Comparison of ENCODE assay signal across 17 cellular contexts in genomic region chr6:12171735-12172134, GRCh38.
DNase-seq lines count a peak whose midpoint lies in the region; ATAC-seq and TF ChIP-seq lines count a peak whose summit lies in the region.
"Had no signal": no experiment of that assay in that cellular context is flagged by ENCODE, and none has a peak within 500 bp of the region (broad histone marks: within the 10 kb centered on the region; RNA-seq: fewer than 3 reads in every experiment).

No MANE protein-coding gene starts in this region.

- H3K4me1 Mint-ChIP-seq in WTC11, result peaks cover 37% of the 10 kb centered on the region
- H3K4me1 Mint-ChIP-seq in endodermal cell, result peaks cover 8% of the 10 kb centered on the region
- H3K4me1 Mint-ChIP-seq: B cell had no signal

- H2BK5ac ChIP-seq in neuronal stem cell (ENCODE audit: low read length), result no peak overlapping the region

- no peak overlapping the region for H4K8ac ChIP-seq in neuronal stem cell (ENCODE audit: low read depth, low read length)

- H3K4me3 ChIP-seq in HAP-1, result no peak overlapping the region
- no peak overlapping the region for H3K4me3 ChIP-seq in endodermal cell (ENCODE audit: low read length)
- no peak overlapping the region for H3K4me3 ChIP-seq in neuronal stem cell (ENCODE audit: low read length in 2 of 2)
- H3K4me3 ChIP-seq in dorsolateral prefrontal cortex, result no peak overlapping the region
- H3K4me3 ChIP-seq: BLaER1 treated with 17β-estradiol and CSF1 and Interleukin-3, amounts not matched to agents 10 nM and 100 nM; GM12878 had no signal

- H3K27ac ChIP-seq in endodermal cell (ENCODE audit: low read depth, low read length) (peak overlapping the region; percentile 6), neuronal stem cell (replicated peaks; ENCODE audit: low read length) (no peak overlapping the region), dorsolateral prefrontal cortex (no peak overlapping the region)
- H3K27ac ChIP-seq: BLaER1 treated with 17β-estradiol and CSF1 and Interleukin-3, amounts not matched to agents 10 nM and 100 nM had no signal

- no peak overlapping the region for H2BK15ac ChIP-seq in neuronal stem cell (ENCODE audit: low read length)

- H3K36me3 Mint-ChIP-seq in WTC11 (peaks cover 2% of the 10 kb centered on the region; the same call in 1 of the 2 replicates), endodermal cell (ENCODE audit: low read depth) (no peaks in the 10 kb centered on the region)

- H3K27ac Mint-ChIP-seq in WTC11 (peak overlapping the region; percentile 95), endodermal cell (no peak overlapping the region)
- H3K27ac Mint-ChIP-seq: B cell; CD8-positive, alpha-beta T cell; HFFc6 had no signal

- H3K14ac ChIP-seq in neuronal stem cell (ENCODE audit: low read length), result no peak overlapping the region

- in situ Hi-C loops in HAP-1 (cut with MboI; ENCODE audit: low sequenced_read_pairs), result no loop called here

- no peak overlapping the region for H2AK5ac ChIP-seq in neuronal stem cell (ENCODE audit: low read depth, low read length)

- WGBS in endodermal cell (ENCODE audit: insufficient coverage in 1 of 2, insufficient read length in 1 of 2), 2 experiments, result 86 to 91% methylated on average over 3 to 5 of the region's 5 CpGs
- WGBS in neuronal stem cell (ENCODE audit: extremely low coverage in 2 of 2, insufficient read length in 2 of 2, insufficient replicate concordance in 1 of 2), 2 donors, result no CpG with 5 or more reads among the region's 5 CpGs

- H3K9me3 ChIP-seq in HAP-1 (no peaks in the 10 kb centered on the region), endodermal cell (ENCODE audit: control insufficient read depth, low read length) (no peaks in the 10 kb centered on the region), neuronal stem cell (replicated peaks in 1 of 2; ENCODE audit: control insufficient read depth in 2 of 2, insufficient read depth in 1 of 2, low read depth in 1 of 2, low read length in 2 of 2) (no peaks in the 10 kb centered on the region)

- H3K9me3 Mint-ChIP-seq in WTC11 (peaks cover 3% of the 10 kb centered on the region), endodermal cell (peaks cover 2% of the 10 kb centered on the region)
- H3K9me3 Mint-ChIP-seq: CD8-positive, alpha-beta T cell; HFFc6 had no signal

- H3K18ac ChIP-seq in neuronal stem cell (ENCODE audit: low read length), result no peak overlapping the region

- POLR2A ChIA-PET in WTC11 (lab: Charles Lee), result no interaction called here

- H2BK120ac ChIP-seq in neuronal stem cell (ENCODE audit: low read depth, low read length), result no peak overlapping the region

- H3K36me3 ChIP-seq in HAP-1 (replicated peaks) (no peaks in the 10 kb centered on the region), endodermal cell (ENCODE audit: control insufficient read depth, insufficient read depth, low read length) (no peaks in the 10 kb centered on the region), neuronal stem cell (replicated peaks in 1 of 2; ENCODE audit: control insufficient read depth in 2 of 2, insufficient read depth in 2 of 2, low read length in 2 of 2) (no peaks in the 10 kb centered on the region)
- H3K36me3 ChIP-seq: BLaER1 treated with 17β-estradiol and CSF1 and Interleukin-3, amounts not matched to agents 10 nM and 100 nM had no signal

- no peak overlapping the region for H2BK12ac ChIP-seq in neuronal stem cell (ENCODE audit: low read length)

- peaks cover 17% of the 10 kb centered on the region for H3K4me1 ChIP-seq in HAP-1
- H3K4me1 ChIP-seq in endodermal cell (ENCODE audit: control insufficient read depth, insufficient read depth, low read length), result peaks cover 3% of the 10 kb centered on the region
- peaks cover 0 to 2% of the 10 kb centered on the region in 2 donors for H3K4me1 ChIP-seq in neuronal stem cell (ENCODE audit: control insufficient read depth in 2 of 2, insufficient read depth in 1 of 2, low read depth in 1 of 2, low read length in 2 of 2)

- peak overlapping the region; percentile 48 for H2AFZ ChIP-seq in neuronal stem cell (ENCODE audit: low read length)

- TF ChIP-seq CTCF in WTC11 (IDR thresholded peaks at IDR 0.05), result no peak
- TF ChIP-seq CTCF in endodermal cell (conservative IDR thresholded peaks at IDR 0.05), result no peak
- TF ChIP-seq CTCF in dorsolateral prefrontal cortex (IDR thresholded peaks at IDR 0.05 in 54 of 56, conservative IDR thresholded peaks at IDR 0.05 in 2 of 56; ENCODE audit: low read depth in 1 of 56, partially characterized antibody in 56 of 56), result no peak

- no peak overlapping the region for H3K4me2 ChIP-seq in neuronal stem cell (ENCODE audit: insufficient read depth, low read length, poor library complexity, severe bottlenecking)
- H3K4me2 ChIP-seq: BLaER1 treated with 17β-estradiol and CSF1 and Interleukin-3, amounts not matched to agents 10 nM and 100 nM had no signal

- H4K91ac ChIP-seq in neuronal stem cell (ENCODE audit: low read depth, low read length, poor library complexity), result no peak overlapping the region

- no peaks in the 10 kb centered on the region for H3K27me3 ChIP-seq in HAP-1 (ENCODE audit: low read depth)
- no peaks in the 10 kb centered on the region for H3K27me3 ChIP-seq in endodermal cell (ENCODE audit: control insufficient read depth, insufficient read depth, low read length, poor library complexity, severe bottlenecking)
- no peaks in the 10 kb centered on the region for H3K27me3 ChIP-seq in neuronal stem cell (ENCODE audit: control insufficient read depth in 3 of 3, insufficient read depth in 3 of 3, low read depth in 1 of 3, low read length in 3 of 3)
- H3K27me3 ChIP-seq in dorsolateral prefrontal cortex, result no peaks in the 10 kb centered on the region
- H3K27me3 ChIP-seq: BLaER1 treated with 17β-estradiol and CSF1 and Interleukin-3, amounts not matched to agents 10 nM and 100 nM had no signal

- intact Hi-C loops in dorsolateral prefrontal cortex (cut with DNase I), result no loop called here

- ATAC-seq in WTC11 (peak; percentile 69), GM18519 (IDR thresholded peaks at IDR 0.05; ENCODE audit: low FRiP score, unreplicated experiment) (no peak)
- ATAC-seq: CD8-positive, alpha-beta T cell; GM12878; HCT116 had no signal

- CTCF ChIA-PET in WTC11 (lab: Charles Lee), result interaction anchor here (1.1 to 1.3 kb wide), 3 partner anchors 117 to 434 kb away, joined by 3 read pairs; partner anchors contain the start of gene EDN1

- H3K4ac ChIP-seq in neuronal stem cell (ENCODE audit: low read length), result no peak overlapping the region

- H3K79me1 ChIP-seq in neuronal stem cell (ENCODE audit: low read depth, low read length), result no peaks in the 10 kb centered on the region

- no peak overlapping the region for H3K4me3 Mint-ChIP-seq in WTC11
- H3K4me3 Mint-ChIP-seq in endodermal cell, result no peak overlapping the region
- H3K4me3 Mint-ChIP-seq: B cell; CD8-positive, alpha-beta T cell; HFFc6 had no signal

- H3K9ac ChIP-seq in endodermal cell (ENCODE audit: extremely low read depth, low read length, poor library complexity, severe bottlenecking) (no peak overlapping the region), neuronal stem cell (ENCODE audit: low read depth, low read length, poor library complexity) (no peak overlapping the region)
- H3K9ac ChIP-seq: BLaER1 treated with 17β-estradiol and CSF1 and Interleukin-3, amounts not matched to agents 10 nM and 100 nM had no signal

- DNase-seq in HAP-1 (ENCODE audit: low spot score in 2 of 2) (peak; percentile 41 to 82), WTC11 (ENCODE audit: low spot score) (no peak), endodermal cell (no peak), neuronal stem cell (ENCODE audit: low spot score) (no peak), dorsolateral prefrontal cortex (no peak), NCI-H187 (lab: John Stamatoyannopoulos, UW) (no peak)
- DNase-seq: Calu3; CD8-positive, alpha-beta T cell; DMS53; DND-41; EL; HFFc6 had no signal

- H3K27me3 Mint-ChIP-seq in WTC11 (ENCODE audit: low read depth) (no peaks in the 10 kb centered on the region), endodermal cell (ENCODE audit: insufficient read depth) (no peaks in the 10 kb centered on the region)
- H3K27me3 Mint-ChIP-seq: B cell had no signal

- no peak overlapping the region for H3K23ac ChIP-seq in neuronal stem cell (ENCODE audit: low read depth, low read length, poor library complexity)

TF ChIP-seq in WTC11, 78 proteins besides CTCF, POLR2A, EP300 and RAD21:
- no peak for TF ChIP-seq IRF2 (CRISPR knock-in tag; IDR thresholded peaks at IDR 0.05; ENCODE audit: borderline replicate concordance, low read depth)
- no peak for TF ChIP-seq ZNF263 (CRISPR knock-in tag; IDR thresholded peaks at IDR 0.05; ENCODE audit: low read depth)
- TF ChIP-seq TEAD4 (CRISPR knock-in tag; IDR thresholded peaks at IDR 0.05), result no peak
- no peak for TF ChIP-seq CBFB (CRISPR knock-in tag; IDR thresholded peaks at IDR 0.05; ENCODE audit: low read depth)
- no peak for TF ChIP-seq ZNF423 (CRISPR knock-in tag; IDR thresholded peaks at IDR 0.05)
- TF ChIP-seq ELF4 (CRISPR knock-in tag; IDR thresholded peaks at IDR 0.05; ENCODE audit: low read depth), result no peak
- TF ChIP-seq SOX15 (CRISPR knock-in tag; IDR thresholded peaks at IDR 0.05), result no peak
- no peak for TF ChIP-seq HMGA2 (CRISPR knock-in tag; IDR thresholded peaks at IDR 0.05)
- TF ChIP-seq CREM (CRISPR knock-in tag; IDR thresholded peaks at IDR 0.05), result no peak
- TF ChIP-seq NFATC4 (CRISPR knock-in tag; IDR thresholded peaks at IDR 0.05), result no peak
- TF ChIP-seq RORB (CRISPR knock-in tag; IDR thresholded peaks at IDR 0.05), result no peak
TF ChIP-seq in WTC11: peak in this region for 0.

Comparison
In these comparisons a context has a peak if more than half of its experiments do, and no peak if none do; other contexts are left out.
1. DNase-seq: peak in HAP-1 (2 of 2); none in WTC11 (single experiment), endodermal cell (single experiment), neuronal stem cell (single experiment), dorsolateral prefrontal cortex (0 of 10) and NCI-H187 (0 of 2).